In the genomic region with DNA sequence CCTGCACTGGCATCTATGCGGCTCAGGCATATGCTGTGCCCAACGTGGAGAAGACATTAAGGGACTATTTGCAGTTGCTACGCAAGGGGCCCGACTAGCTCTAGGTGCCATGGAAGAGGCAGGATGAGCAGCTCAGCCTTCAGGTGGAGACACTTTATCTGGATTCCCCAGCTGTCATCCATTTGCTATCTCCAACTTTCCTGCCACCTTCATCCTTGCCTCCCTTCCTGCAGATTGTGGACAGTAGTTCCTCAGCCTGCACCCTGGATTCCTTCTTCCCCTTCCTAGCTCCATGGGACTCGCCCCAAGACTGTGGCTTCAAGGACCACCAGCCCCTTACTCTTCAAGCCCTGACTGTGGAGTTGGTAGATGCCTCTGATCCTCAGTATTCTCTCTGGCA, we compare ENCODE assay signal across 18 cellular contexts. TPM values are rescaled to one million over a fixed set of nuclear protein-coding genes. Genes with fewer than 3 reads are reported as not detected.
DNase-seq lines count a peak whose midpoint lies in the region; ATAC-seq and TF ChIP-seq lines count a peak whose summit lies in the region.
"Had no signal": no experiment of that assay in that cellular context is flagged by ENCODE, and none has a peak within 500 bp of the region (broad histone marks: within the 10 kb centered on the region; RNA-seq: fewer than 3 reads in every experiment).

No MANE protein-coding gene starts in this region.

- H3K9me3 ChIP-seq in fibroblast of lung (ENCODE audit: control insufficient read depth, insufficient read depth, low read depth, low read length), result no peaks in the 10 kb centered on the region

- H3K4me1 ChIP-seq in fibroblast of lung (ENCODE audit: control insufficient read depth, extremely low read depth, insufficient read depth, low read length), result peaks cover 12% of the 10 kb centered on the region

- H3K4me3 ChIP-seq in fibroblast of lung (replicated peaks in 1 of 4; ENCODE audit: control extremely low read depth in 1 of 4, insufficient read depth in 1 of 4, low read depth in 3 of 4, low read length in 4 of 4), result no peak overlapping the region

- no peak overlapping the region for H3K27ac ChIP-seq in fibroblast of lung (ENCODE audit: insufficient read depth, low read length)
- H3K27ac ChIP-seq: HL-60, KMS-11 had no signal

- H3K4me3 Mint-ChIP-seq in activated T-cell treated with anti-CD3 and anti-CD28 coated beads, Interleukin-2, amount 50 U/mL, for 4 hours, result peak overlapping the region; percentile 37
- peak overlapping the region; percentile 5; the same call in 1 of the 2 replicates for H3K4me3 Mint-ChIP-seq in WTC11
- H3K4me3 Mint-ChIP-seq in type B pancreatic cell, result peak overlapping the region; percentile 51

- TF ChIP-seq CTCF in WTC11 (IDR thresholded peaks at IDR 0.05) (no peak), fibroblast of lung (conservative IDR thresholded peaks at IDR 0.05 in 1 of 2, IDR thresholded peaks at IDR 0.05 in 1 of 2; ENCODE audit: low read depth in 1 of 2, low read length in 2 of 2) (no peak), type B pancreatic cell (conservative IDR thresholded peaks at IDR 0.05) (no peak)

- no peak overlapping the region for H2AFZ ChIP-seq in fibroblast of lung (ENCODE audit: low read length)
- H2AFZ ChIP-seq: parathyroid adenoma had no signal

- CTCF ChIA-PET in WTC11 (lab: Charles Lee), result interaction anchor here (0.6 to 1.1 kb wide), 2 partner anchors 68 to 204 kb away, joined by 3 read pairs; no protein-coding TSS in a partner anchor

- H3K27ac Mint-ChIP-seq in WTC11 (no peak overlapping the region), type B pancreatic cell (peak overlapping the region; percentile 43)

- no peak for ATAC-seq in activated T-cell treated with anti-CD3 and anti-CD28 coated beads, Interleukin-2, amount 50 U/mL, for 4 hours
- ATAC-seq in WTC11 (no peak), GM21786 (IDR thresholded peaks at IDR 0.05; ENCODE audit: unreplicated experiment) (no peak)
- ATAC-seq: stimulated activated naive B cell treated with anti-CD40 and anti-IgM and Interleukin-4, amounts not matched to agents 10 μg/mL and 1 μg/mL and 100 μg/mL, for 72 hours had no signal

- POLR2A ChIA-PET in WTC11 (lab: Charles Lee), result interaction anchor here (4.4 kb wide), 1 partner anchor 19 kb away, joined by 29 read pairs; a partner anchor contains a TSS

- no peak overlapping the region for H3K9ac ChIP-seq in fibroblast of lung (ENCODE audit: insufficient read depth, low read length)
- H3K9ac ChIP-seq: KMS-11, parathyroid adenoma had no signal

- H3K4me1 Mint-ChIP-seq in activated T-cell treated with anti-CD3 and anti-CD28 coated beads, Interleukin-2, amount 50 U/mL, for 4 hours (ENCODE audit: low read depth), result peaks cover 61% of the 10 kb centered on the region
- H3K4me1 Mint-ChIP-seq in WTC11 (peaks cover 19% of the 10 kb centered on the region), type B pancreatic cell (ENCODE audit: unreplicated experiment) (peaks cover 9% of the 10 kb centered on the region)

- peaks cover 29% of the 10 kb centered on the region for H3K79me2 ChIP-seq in fibroblast of lung (ENCODE audit: control insufficient read depth, insufficient read depth, low read length)
- H3K79me2 ChIP-seq: parathyroid adenoma had no signal

- no peaks in the 10 kb centered on the region for H3K27me3 ChIP-seq in fibroblast of lung (ENCODE audit: control insufficient read depth, insufficient read depth, low read length)
- H3K27me3 ChIP-seq: dorsolateral prefrontal cortex had no signal

- H3K27me3 Mint-ChIP-seq in activated T-cell treated with anti-CD3 and anti-CD28 coated beads, Interleukin-2, amount 50 U/mL, for 4 hours (ENCODE audit: low read depth), result no peaks in the 10 kb centered on the region
- H3K27me3 Mint-ChIP-seq in WTC11 (ENCODE audit: low read depth) (peaks cover 3% of the 10 kb centered on the region; the same call in 1 of the 2 replicates), type B pancreatic cell (no peaks in the 10 kb centered on the region)
- H3K27me3 Mint-ChIP-seq: stimulated activated naive B cell treated with anti-CD40 and anti-IgM and Interleukin-4, amounts not matched to agents 10 μg/mL and 1 μg/mL and 100 μg/mL, for 72 hours had no signal

- H3K4me2 ChIP-seq in fibroblast of lung (ENCODE audit: extremely low read depth, insufficient read depth, low read length), result peak overlapping the region; percentile 33

- no peaks in the 10 kb centered on the region for H4K20me1 ChIP-seq in fibroblast of lung (ENCODE audit: control insufficient read depth, extremely low read depth, insufficient read depth, low read length)

- H3K9me3 Mint-ChIP-seq in activated T-cell treated with anti-CD3 and anti-CD28 coated beads, Interleukin-2, amount 50 U/mL, for 4 hours, result no peaks in the 10 kb centered on the region
- H3K9me3 Mint-ChIP-seq in WTC11, result no peaks in the 10 kb centered on the region
- H3K9me3 Mint-ChIP-seq in type B pancreatic cell, result no peaks in the 10 kb centered on the region
- H3K9me3 Mint-ChIP-seq: stimulated activated naive B cell treated with anti-CD40 and anti-IgM and Interleukin-4, amounts not matched to agents 10 μg/mL and 1 μg/mL and 100 μg/mL, for 72 hours had no signal

- no peak for DNase-seq in activated T-cell treated with anti-CD3 and anti-CD28 coated beads, Interleukin-2, amount 50 U/mL, for 4 hours
- DNase-seq in activated T-cell treated with anti-CD3 and anti-CD28 coated beads, Interleukin-2, amount 50 U/mL, for 1 hour, result no peak
- DNase-seq in WTC11 (ENCODE audit: low spot score) (no peak), fibroblast of lung (ENCODE audit: low read depth in 2 of 2) (no peak), type B pancreatic cell (ENCODE audit: extremely low spot score, unreplicated experiment) (no peak), AG08395 (ENCODE audit: low spot score) (no peak), HUDEP-2 (lab: John Stamatoyannopoulos, UW; ENCODE audit: unreplicated experiment in 76 of 76) (no peak)
- DNase-seq: activated gamma-delta T cell; DMS153; dorsolateral prefrontal cortex; midbrain; NCI-H1092 treated with DMSO at 0.1 percent for 48 hours; stimulated activated naive B cell treated with anti-CD40 and anti-IgM and Interleukin-4, amounts not matched to agents 10 μg/mL and 1 μg/mL and 100 μg/mL, for 72 hours had no signal

- H3K36me3 ChIP-seq in fibroblast of lung (ENCODE audit: control insufficient read depth, insufficient read depth, low read length), result peaks cover 21% of the 10 kb centered on the region

- peaks cover 32% of the 10 kb centered on the region for H3K36me3 Mint-ChIP-seq in activated T-cell treated with anti-CD3 and anti-CD28 coated beads, Interleukin-2, amount 50 U/mL, for 4 hours (ENCODE audit: insufficient read depth)
- H3K36me3 Mint-ChIP-seq in WTC11 (peaks cover 15% of the 10 kb centered on the region), type B pancreatic cell (peaks cover 4% of the 10 kb centered on the region)

TF ChIP-seq in WTC11, 78 proteins besides CTCF, POLR2A, EP300 and RAD21 (continues in another document):
- TF ChIP-seq EMX1 (CRISPR knock-in tag; IDR thresholded peaks at IDR 0.05), result no peak
- TF ChIP-seq, protein P1, sequence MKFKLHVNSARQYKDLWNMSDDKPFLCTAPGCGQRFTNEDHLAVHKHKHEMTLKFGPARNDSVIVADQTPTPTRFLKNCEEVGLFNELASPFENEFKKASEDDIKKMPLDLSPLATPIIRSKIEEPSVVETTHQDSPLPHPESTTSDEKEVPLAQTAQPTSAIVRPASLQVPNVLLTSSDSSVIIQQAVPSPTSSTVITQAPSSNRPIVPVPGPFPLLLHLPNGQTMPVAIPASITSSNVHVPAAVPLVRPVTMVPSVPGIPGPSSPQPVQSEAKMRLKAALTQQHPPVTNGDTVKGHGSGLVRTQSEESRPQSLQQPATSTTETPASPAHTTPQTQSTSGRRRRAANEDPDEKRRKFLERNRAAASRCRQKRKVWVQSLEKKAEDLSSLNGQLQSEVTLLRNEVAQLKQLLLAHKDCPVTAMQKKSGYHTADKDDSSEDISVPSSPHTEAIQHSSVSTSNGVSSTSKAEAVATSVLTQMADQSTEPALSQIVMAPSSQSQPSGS (CRISPR knock-in tag; IDR thresholded peaks at IDR 0.05; ENCODE audit: borderline replicate concordance, low read depth), result no peak

RNA-seq across cellular contexts. Expression of a gene that starts 2.0 kb away (rescaled TPM):
- total RNA-seq in activated T-cell treated with anti-CD3 and anti-CD28 coated beads, Interleukin-2, amount 50 U/mL, for 4 hours, result 100 to 1,000 TPM; 149 to 163 (median 155) TPM
- total RNA-seq in WTC11 (2021) (74.7 to 75.7 TPM (median 74.8 TPM) in 3 replicates), fibroblast of lung (9.0 and 21.5 TPM in 2 replicates), type B pancreatic cell (ENCODE audit: low replicate concordance) (82.6 and 85.8 TPM in 2 replicates)
- polyA plus RNA-seq in fibroblast of lung, result 79.2 and 111 TPM in 2 replicates
- 60.6 and 73.2 TPM in 2 replicates for polyA plus RNA-seq in fibroblast of lung (2012)
- 323 and 347 TPM in 2 replicates for polyA minus RNA-seq in fibroblast of lung (ENCODE audit: low replicate concordance)

RNA-seq across cellular contexts. Expression of a gene that starts 2.3 kb away (rescaled TPM):
- 10 to 100 TPM in 1 of 3 donors, 1 to 10 TPM in 2; 8.0 to 10.4 (median 9.2) TPM for total RNA-seq in activated T-cell treated with anti-CD3 and anti-CD28 coated beads, Interleukin-2, amount 50 U/mL, for 4 hours
- total RNA-seq in WTC11 (2021) (23.7 to 25.9 TPM (median 25.2 TPM) in 3 replicates), fibroblast of lung (18.0 and 19.8 TPM in 2 replicates), type B pancreatic cell (ENCODE audit: low replicate concordance) (26.9 and 61.4 TPM in 2 replicates)
- polyA plus RNA-seq in fibroblast of lung, result 8.7 and 11.7 TPM in 2 replicates
- polyA plus RNA-seq in fibroblast of lung (2012), result 6.0 and 8.6 TPM in 2 replicates
- polyA minus RNA-seq in fibroblast of lung (ENCODE audit: low replicate concordance), result 16.5 and 24.6 TPM in 2 replicates

RNA-seq across cellular contexts. Expression of a gene that starts 9.4 kb away (rescaled TPM):
- 10 to 100 TPM; 57.6 to 68.6 (median 67.7) TPM for total RNA-seq in activated T-cell treated with anti-CD3 and anti-CD28 coated beads, Interleukin-2, amount 50 U/mL, for 4 hours
- 34.5 to 37.8 TPM (median 34.6 TPM) in 3 replicates for total RNA-seq in WTC11 (2021)
- total RNA-seq in fibroblast of lung, result 28.0 and 39.1 TPM in 2 replicates
- polyA plus RNA-seq in fibroblast of lung, result 55.5 and 72.3 TPM in 2 replicates
- polyA plus RNA-seq in fibroblast of lung (2012), result 47.3 and 57.8 TPM in 2 replicates
- polyA minus RNA-seq in fibroblast of lung (ENCODE audit: low replicate concordance), result 13.7 and 25.4 TPM in 2 replicates
- 32.9 and 36.3 TPM in 2 replicates for total RNA-seq in type B pancreatic cell (ENCODE audit: low replicate concordance)

RNA-seq across cellular contexts. Expression of a gene that starts 19.2 kb away (rescaled TPM):
- total RNA-seq in activated T-cell treated with anti-CD3 and anti-CD28 coated beads, Interleukin-2, amount 50 U/mL, for 4 hours, result 10 to 100 TPM in 2 of 3 donors, 1 to 10 TPM in 1; 9.4 to 10.8 (median 10.2) TPM
- total RNA-seq in WTC11 (2021) (8.4 to 9.8 TPM (median 8.8 TPM) in 3 replicates), fibroblast of lung (1.8 and 2.3 TPM in 2 replicates), type B pancreatic cell (ENCODE audit: low replicate concordance) (4.8 and 8.4 TPM in 2 replicates)
- polyA plus RNA-seq in fibroblast of lung, result 3.0 and 3.1 TPM in 2 replicates
- 8.2 and 9.5 TPM in 2 replicates for polyA plus RNA-seq in fibroblast of lung (2012)
- 6.2 TPM in 1 of 2 replicates, not detected in the other for polyA minus RNA-seq in fibroblast of lung (ENCODE audit: low replicate concordance)
- total RNA-seq: smooth muscle cell had no signal
